Comparison of ENCODE assay signal across 10 cellular contexts in genomic region chr15:98994892-98995291, GRCh38. TPM values are rescaled to one million over a fixed set of nuclear protein-coding genes. Genes with fewer than 3 reads are reported as not detected.
"Had no signal": no experiment of that assay in that cellular context is flagged by ENCODE, and none has a peak within 500 bp of the region (broad histone marks: within the 10 kb centered on the region; RNA-seq: fewer than 3 reads in every experiment).

No MANE protein-coding gene starts in this region.

- H3K4me2 ChIP-seq: KMS-11 had no signal

- H3K4me3 ChIP-seq: K562 had no signal

- H3K27ac ChIP-seq: HL-60, KMS-11 had no signal

- H3K9ac ChIP-seq: KMS-11 had no signal

- FAIRE-seq: HepG2, HTR-8/SVneo, K562 had no signal

- DNase-seq: IMR-90, KBM-7, KG1 had no signal

- ATAC-seq: HepG2, K562 had no signal

RNA-seq across cellular contexts. Expression of gene PGPEP1L, which starts 12.7 kb away (rescaled TPM):
- total RNA-seq: HepG2, HT-29, HT1080, IMR-90 had no signal
